In genomic region chr16:7319514-7319913, GRCh38 we compare ENCODE assay signal across 29 cellular contexts. TPM values are rescaled to one million over a fixed set of nuclear protein-coding genes. Genes with fewer than 3 reads are reported as not detected.
"Had no signal": no experiment of that assay in that cellular context is flagged by ENCODE, and none has a peak within 500 bp of the region (broad histone marks: within the 10 kb centered on the region; RNA-seq: fewer than 3 reads in every experiment).

No MANE protein-coding gene starts in this region.

- H3K9me3 Mint-ChIP-seq: mesothelial cell of epicardium had no signal

- H3K9me3 ChIP-seq: mucosa of descending colon, ovary, suprapubic skin, thoracic aorta, upper lobe of right lung had no signal

- H3K36me3 Mint-ChIP-seq: mesothelial cell of epicardium; naive B cell; natural killer cell; stimulated activated naive B cell treated with anti-CD40 and anti-IgM and Interleukin-4, amounts not matched to agents 10 μg/mL and 1 μg/mL and 100 μg/mL, for 72 hours had no signal

- H3K36me3 ChIP-seq: heart left ventricle, left lung, ovary, stomach, suprapubic skin, thoracic aorta, tibial artery, upper lobe of right lung had no signal

- H3K4me1 ChIP-seq: heart left ventricle, left lung, stomach, suprapubic skin, tibial artery, upper lobe of right lung had no signal

- ATAC-seq: left colon; left lung; mucosa of descending colon; natural killer cell; right cardiac atrium; stimulated activated naive B cell treated with anti-CD40 and anti-IgM and Interleukin-4, amounts not matched to agents 10 μg/mL and 1 μg/mL and 100 μg/mL, for 72 hours; stimulated activated naive CD8-positive, alpha-beta T cell treated with anti-CD3 and anti-CD28 coated beads, Interleukin-15, Interleukin-2, amounts not matched to agents 100 U/mL and 50 U/mL, for 24 hours; upper lobe of right lung had no signal

- H3K4me1 Mint-ChIP-seq: immature natural killer cell; naive B cell; natural killer cell; stimulated activated naive B cell treated with anti-CD40 and anti-IgM and Interleukin-4, amounts not matched to agents 10 μg/mL and 1 μg/mL and 100 μg/mL, for 72 hours had no signal

- H3K4me3 ChIP-seq: heart left ventricle, left lung, lung, mucosa of descending colon, ovary, skin epidermis, stomach, suprapubic skin, thoracic aorta, tibial artery, upper lobe of right lung had no signal

- DNase-seq: heart left ventricle; hypothalamus; immature natural killer cell; kidney; left colon; left lung; mesendoderm; mucosa of descending colon; naive B cell; natural killer cell; ovary; retina; right cardiac atrium; stimulated activated CD4-positive, alpha-beta T cell treated with anti-CD3 and anti-CD28 coated beads, Interleukin-12 subunit alpha, Interleukin-12 subunit beta, amount 100 ng/mL, for 4 hours; stimulated activated CD4-positive, alpha-beta T cell treated with anti-CD3 and anti-CD28 coated beads, Interleukin-15, amount 100 ng/mL, for 24 hours; stimulated activated CD4-positive, alpha-beta T cell treated with anti-CD3 and anti-CD28 coated beads, Interleukin-2, amount 100 ng/mL, for 24 hours; stimulated activated CD4-positive, alpha-beta T cell treated with anti-CD3 and anti-CD28 coated beads, Interleukin-4, amount 100 ng/mL, for 1 hour; stimulated activated naive B cell treated with anti-CD40 and anti-IgM and Interleukin-4, amounts not matched to agents 10 μg/mL and 1 μg/mL and 100 μg/mL, for 72 hours; stimulated activated naive CD8-positive, alpha-beta T cell treated with anti-CD3 and anti-CD28 coated beads, Interleukin-15, Interleukin-2, amounts not matched to agents 100 U/mL and 50 U/mL, for 24 hours; stomach; tibial artery; trophoblast cell; upper lobe of right lung had no signal

- H3K27ac Mint-ChIP-seq: immature natural killer cell; mesothelial cell of epicardium; naive B cell; natural killer cell; progenitor cell of endocrine pancreas; stimulated activated naive B cell treated with anti-CD40 and anti-IgM and Interleukin-4, amounts not matched to agents 10 μg/mL and 1 μg/mL and 100 μg/mL, for 72 hours had no signal

- H3K4me3 Mint-ChIP-seq: immature natural killer cell; mesothelial cell of epicardium; naive B cell; natural killer cell; stimulated activated naive B cell treated with anti-CD40 and anti-IgM and Interleukin-4, amounts not matched to agents 10 μg/mL and 1 μg/mL and 100 μg/mL, for 72 hours had no signal

- H3K27ac ChIP-seq: left lung, ovary, skin epidermis, stomach, suprapubic skin, thoracic aorta, tibial artery, upper lobe of right lung had no signal

- H3K27me3 ChIP-seq: heart left ventricle, left lung, ovary, stomach, suprapubic skin, tibial artery, upper lobe of right lung had no signal

RNA-seq across cellular contexts. Expression of gene RBFOX1, which starts 13.1 kb away (rescaled TPM):
- total RNA-seq: left lung, natural killer cell, thoracic aorta, upper lobe of right lung had no signal
- polyA plus RNA-seq: immature natural killer cell, lung had no signal
